Comparison of ENCODE assay signal across 8 cellular contexts in the genomic region with DNA sequence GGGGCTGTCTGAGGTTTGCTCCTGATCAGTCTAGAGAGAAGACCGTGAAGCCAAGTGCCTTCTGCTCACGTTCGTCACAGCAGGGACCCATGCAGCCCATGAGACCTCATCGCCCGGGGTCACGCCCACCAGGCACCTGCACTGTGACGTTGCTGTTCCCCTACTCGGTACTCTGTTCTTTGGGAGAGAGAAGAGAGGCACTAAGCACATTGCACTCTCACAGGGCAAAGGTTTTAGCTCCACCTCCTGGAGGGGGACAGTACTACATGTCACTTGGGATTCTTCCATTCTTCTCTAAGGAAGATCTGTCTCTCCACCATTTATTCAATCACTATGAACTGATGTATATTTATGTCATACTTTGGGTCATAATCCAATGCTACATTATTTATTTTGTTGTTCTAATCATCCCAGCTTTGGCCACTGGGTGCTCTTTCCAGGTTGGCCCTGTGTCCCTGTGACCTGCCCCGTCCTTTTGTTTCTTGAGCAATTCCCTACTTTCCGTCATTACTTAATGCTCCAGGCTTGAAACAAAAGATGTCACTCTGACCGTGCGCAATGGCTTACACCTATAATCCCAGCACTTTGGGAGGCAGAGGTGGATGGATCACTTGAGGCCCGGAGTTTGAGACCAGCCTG. TPM values are rescaled to one million over a fixed set of nuclear protein-coding genes. Genes with fewer than 3 reads are reported as not detected.
DNase-seq lines count a peak whose midpoint lies in the region; ATAC-seq, FAIRE-seq and TF ChIP-seq lines count a peak whose summit lies in the region.

No MANE protein-coding gene starts in this region.

- CTCF ChIA-PET in AG04450 (lab: Charles Lee) (no interaction called here), endothelial cell of umbilical vein (lab: Charles Lee) (interaction anchor here (0.5 to 2.1 kb wide), 14 partner anchors 9 to 567 kb away, joined by 3 to 12 read pairs (median 4); a partner anchor contains a TSS)
- CTCF ChIA-PET in activated CD4-positive, alpha-beta memory T cell treated with anti-CD3 and anti-CD28 coated beads for 36 hours (lab: Charles Lee), result interaction anchor here (0.6 to 1.4 kb wide), 11 partner anchors 8 to 597 kb away, joined by 3 to 5 read pairs (median 3); no protein-coding TSS in a partner anchor

- POLR2A ChIA-PET in AG04450 (lab: Yijun Ruan, JAX), result no interaction called here
- POLR2A ChIA-PET in activated CD4-positive, alpha-beta memory T cell treated with anti-CD3 and anti-CD28 coated beads for 36 hours (lab: Charles Lee), result no interaction called here
- POLR2A ChIA-PET in endothelial cell of umbilical vein (lab: Charles Lee), result no interaction called here

- H3K9ac ChIP-seq in endothelial cell of umbilical vein (replicated peaks; ENCODE audit: extremely low read depth, insufficient read depth, low read length) (no peak overlapping the region), neural progenitor cell (no peak overlapping the region)

- TF ChIP-seq CTCF in AG04450 (IDR thresholded peaks at IDR 0.05; ENCODE audit: low read depth, low read length) (peak; percentile 67), endothelial cell of umbilical vein (IDR thresholded peaks at IDR 0.05; ENCODE audit: extremely low read depth in 1 of 2, insufficient read depth in 1 of 2, low read depth in 1 of 2, low read length in 2 of 2) (peak; percentile 63 to 75), neural progenitor cell (IDR thresholded peaks at IDR 0.05) (peak; percentile 67)

- no peak overlapping the region for H3K27ac Mint-ChIP-seq in activated CD4-positive, alpha-beta memory T cell treated with anti-CD3 and anti-CD28 coated beads for 36 hours
- no peak overlapping the region for H3K27ac Mint-ChIP-seq in neural progenitor cell

- dilution Hi-C loops in endothelial cell of umbilical vein (cut with MboI; ENCODE audit: extremely low pct_ligation_motif_present, low sequenced_read_pairs), result no loop called here

- no peaks in the 10 kb centered on the region for H3K9me1 ChIP-seq in endothelial cell of umbilical vein (replicated peaks; ENCODE audit: control insufficient read depth, extremely low read depth, insufficient read depth, low read length)

- no peak overlapping the region for H2AFZ ChIP-seq in endothelial cell of umbilical vein (ENCODE audit: low read depth, low read length)
- H2AFZ ChIP-seq in neural progenitor cell (replicated peaks), result no peak overlapping the region

- no peak for ATAC-seq in GM19455 (IDR thresholded peaks at IDR 0.05; ENCODE audit: unreplicated experiment)

- intact Hi-C loops in activated CD4-positive, alpha-beta memory T cell treated with anti-CD3 and anti-CD28 coated beads for 36 hours (cut with micrococcal nuclease), result loop anchor here (1.0 to 2.0 kb wide), 2 partner anchors 30 to 317 kb away; a partner anchor contains a TSS
- intact Hi-C loops in endothelial cell of umbilical vein (cut with micrococcal nuclease), result loop anchor here (1.0 kb wide), 3 partner anchors 22 to 317 kb away; no protein-coding TSS in a partner anchor

- H3K4me2 ChIP-seq in endothelial cell of umbilical vein (ENCODE audit: insufficient read depth, low read length) (no peak overlapping the region), neural progenitor cell (no peak overlapping the region)

- H3K27me3 ChIP-seq in AG04450 (ENCODE audit: control insufficient read depth, insufficient read depth, low read length) (peaks cover 15% of the 10 kb centered on the region), endothelial cell of umbilical vein (ENCODE audit: control insufficient read depth in 2 of 2, insufficient read depth in 2 of 2, low read length in 2 of 2) (peaks cover 0 to 3% of the 10 kb centered on the region in 2 experiments), neural progenitor cell (no peaks in the 10 kb centered on the region)

- no peaks in the 10 kb centered on the region for H3F3A ChIP-seq in neural progenitor cell (ENCODE audit: low read depth)

- peaks cover 8% of the 10 kb centered on the region; the same call in 1 of the 2 replicates for H3K9me3 ChIP-seq in AG04450 (ENCODE audit: control insufficient read depth, insufficient read depth, low read length)
- no peaks in the 10 kb centered on the region for H3K9me3 ChIP-seq in endothelial cell of umbilical vein (replicated peaks; ENCODE audit: control insufficient read depth, insufficient read depth, low read length)
- H3K9me3 ChIP-seq in neural progenitor cell (ENCODE audit: low read depth), result no peaks in the 10 kb centered on the region

- no peak for FAIRE-seq in GM19239 (lab: Jason Lieb, UNC)
- no peak for FAIRE-seq in endothelial cell of umbilical vein (lab: Jason Lieb, UNC)

- no peaks in the 10 kb centered on the region for H3K36me3 ChIP-seq in endothelial cell of umbilical vein (ENCODE audit: control insufficient read depth in 2 of 2, extremely low read depth in 1 of 2, insufficient read depth in 2 of 2, low read length in 2 of 2)
- no peaks in the 10 kb centered on the region for H3K36me3 ChIP-seq in neural progenitor cell

- no peaks in the 10 kb centered on the region for H3K9me3 Mint-ChIP-seq in activated CD4-positive, alpha-beta memory T cell treated with anti-CD3 and anti-CD28 coated beads for 36 hours
- peaks cover 13% of the 10 kb centered on the region for H3K9me3 Mint-ChIP-seq in neural progenitor cell

- no peak overlapping the region for H3K4me3 Mint-ChIP-seq in activated CD4-positive, alpha-beta memory T cell treated with anti-CD3 and anti-CD28 coated beads for 36 hours
- no peak overlapping the region for H3K4me3 Mint-ChIP-seq in neural progenitor cell

- H3K4me3 ChIP-seq in AG04450 (ENCODE audit: low read depth, low read length) (no peak overlapping the region), endothelial cell of umbilical vein (replicated peaks in 1 of 3; ENCODE audit: insufficient read depth in 1 of 3, low read depth in 1 of 3, low read length in 3 of 3) (no peak overlapping the region), neural progenitor cell (no peak overlapping the region)

- H3K4me1 ChIP-seq in endothelial cell of umbilical vein (ENCODE audit: control insufficient read depth, extremely low read depth, insufficient read depth, low read length), result no peaks in the 10 kb centered on the region
- no peaks in the 10 kb centered on the region for H3K4me1 ChIP-seq in neural progenitor cell

- H3K79me2 ChIP-seq in endothelial cell of umbilical vein (ENCODE audit: control insufficient read depth, insufficient read depth, low read length) (no peaks in the 10 kb centered on the region), neural progenitor cell (ENCODE audit: low read depth) (no peaks in the 10 kb centered on the region)

- H4K20me1 ChIP-seq in endothelial cell of umbilical vein (replicated peaks; ENCODE audit: control insufficient read depth, extremely low read depth, insufficient read depth, low read length) (no peaks in the 10 kb centered on the region), neural progenitor cell (ENCODE audit: low read depth) (no peaks in the 10 kb centered on the region)

- no peak for TF ChIP-seq POLR2A in endothelial cell of umbilical vein (IDR thresholded peaks at IDR 0.05; ENCODE audit: low read depth, low read length)

- no TSS peak for BruUV-seq in endothelial cell of umbilical vein (replicated peaks; lab: Mats Ljungman, UMichigan)

- H3K27me3 Mint-ChIP-seq in activated CD4-positive, alpha-beta memory T cell treated with anti-CD3 and anti-CD28 coated beads for 36 hours, result peaks cover 5% of the 10 kb centered on the region
- H3K27me3 Mint-ChIP-seq in neural progenitor cell (ENCODE audit: insufficient read depth, low read depth), result peaks cover 14% of the 10 kb centered on the region

- DNase-seq in AG04450 (ENCODE audit: low read depth, low spot score), result no peak
- DNase-seq in GM19239 (ENCODE audit: insufficient read length, low spot score), result peak; percentile 55
- DNase-seq in NCI-H774 (lab: John Stamatoyannopoulos, UW), result peak; percentile 43
- peak; percentile 61 for DNase-seq in activated CD4-positive, alpha-beta memory T cell treated with anti-CD3 and anti-CD28 coated beads for 36 hours
- peak; percentile 39 for DNase-seq in endothelial cell of umbilical vein (ENCODE audit: low read depth, low spot score)
- DNase-seq in neural progenitor cell (ENCODE audit: low spot score), result peak; percentile 29
- DNase-seq in hippocampal formation (lab: John Stamatoyannopoulos, UW), result no peak

- H3K36me3 Mint-ChIP-seq in activated CD4-positive, alpha-beta memory T cell treated with anti-CD3 and anti-CD28 coated beads for 36 hours, result no peaks in the 10 kb centered on the region
- H3K36me3 Mint-ChIP-seq in neural progenitor cell, result no peaks in the 10 kb centered on the region

- H3K27ac ChIP-seq in AG04450 (ENCODE audit: low read depth, low read length), result no peak overlapping the region
- no peak overlapping the region for H3K27ac ChIP-seq in endothelial cell of umbilical vein (ENCODE audit: insufficient read depth, low read depth, low read length)
- H3K27ac ChIP-seq in neural progenitor cell, result no peak overlapping the region

- no peaks in the 10 kb centered on the region for H3K4me1 Mint-ChIP-seq in activated CD4-positive, alpha-beta memory T cell treated with anti-CD3 and anti-CD28 coated beads for 36 hours (ENCODE audit: low read depth)
- H3K4me1 Mint-ChIP-seq in neural progenitor cell, result no peaks in the 10 kb centered on the region

RNA-seq across cellular contexts. Expression of a gene that starts 31.4 kb away (rescaled TPM):
- polyA plus RNA-seq in AG04450 (2011; rRNA removed), result 7.1 and 7.2 TPM in 2 replicates
- 8.3 and 12.5 TPM in 2 replicates for polyA minus RNA-seq in AG04450 (2011; rRNA and poly(A)+ RNA removed)
- 10 to 100 TPM; 29.2 to 30.0 TPM for total RNA-seq in activated CD4-positive, alpha-beta memory T cell treated with anti-CD3 and anti-CD28 coated beads for 36 hours
- 47.1 and 54.1 TPM in 2 replicates for total RNA-seq in endothelial cell of umbilical vein
- 10.5 and 13.7 TPM in 2 replicates for polyA plus RNA-seq in endothelial cell of umbilical vein
- polyA plus RNA-seq in endothelial cell of umbilical vein (2011; cell fraction: cytosol; rRNA removed), result 9.3 and 10.5 TPM in 2 replicates
- polyA plus RNA-seq in endothelial cell of umbilical vein (2011; cell fraction: nucleus; rRNA removed), result 16.5 and 20.1 TPM in 2 replicates
- 18.5 and 24.5 TPM in 2 replicates for polyA plus RNA-seq in endothelial cell of umbilical vein (2012)
- 11.4 and 13.8 TPM in 2 replicates for polyA minus RNA-seq in endothelial cell of umbilical vein
- polyA minus RNA-seq in endothelial cell of umbilical vein (2011; cell fraction: cytosol; rRNA and poly(A)+ RNA removed), result 30.0 TPM
- 11.8 and 17.2 TPM in 2 replicates for polyA minus RNA-seq in endothelial cell of umbilical vein (2011; cell fraction: nucleus; rRNA and poly(A)+ RNA removed)
- total RNA-seq in neural progenitor cell (ENCODE audit: low replicate concordance), result 14.8 and 21.7 TPM in 2 replicates

RNA-seq across cellular contexts. Expression of a gene that starts 36.6 kb away (rescaled TPM):
- polyA plus RNA-seq in AG04450 (2011; rRNA removed), result 22.3 and 22.7 TPM in 2 replicates
- polyA minus RNA-seq in AG04450 (2011; rRNA and poly(A)+ RNA removed), result 13.6 TPM in 2 replicates
- total RNA-seq in activated CD4-positive, alpha-beta memory T cell treated with anti-CD3 and anti-CD28 coated beads for 36 hours, result 10 to 100 TPM; 41.6 to 43.0 TPM
- total RNA-seq in endothelial cell of umbilical vein, result 42.4 and 42.5 TPM in 2 replicates
- polyA plus RNA-seq in endothelial cell of umbilical vein, result 30.8 and 32.1 TPM in 2 replicates
- 37.0 and 38.6 TPM in 2 replicates for polyA plus RNA-seq in endothelial cell of umbilical vein (2011; cell fraction: cytosol; rRNA removed)
- polyA plus RNA-seq in endothelial cell of umbilical vein (2011; cell fraction: nucleus; rRNA removed), result 53.3 and 60.1 TPM in 2 replicates
- polyA plus RNA-seq in endothelial cell of umbilical vein (2012), result 39.0 and 39.5 TPM in 2 replicates
- 15.8 and 18.1 TPM in 2 replicates for polyA minus RNA-seq in endothelial cell of umbilical vein
- polyA minus RNA-seq in endothelial cell of umbilical vein (2011; cell fraction: cytosol; rRNA and poly(A)+ RNA removed), result 39.8 TPM
- 12.5 and 12.8 TPM in 2 replicates for polyA minus RNA-seq in endothelial cell of umbilical vein (2011; cell fraction: nucleus; rRNA and poly(A)+ RNA removed)
- total RNA-seq in neural progenitor cell (ENCODE audit: low replicate concordance), result 26.7 and 48.7 TPM in 2 replicates

Comparison
In these comparisons a context has a peak if more than half of its experiments do, and no peak if none do; other contexts are left out.
1. DNase-seq: peak in GM19239 (single experiment), NCI-H774 (single experiment), activated CD4-positive, alpha-beta memory T cell treated with anti-CD3 and anti-CD28 coated beads for 36 hours (single experiment), endothelial cell of umbilical vein (single experiment) and neural progenitor cell (single experiment); none in AG04450 (single experiment) and hippocampal formation (0 of 2).
2. Peak in every context shown above with its lines, with median percentiles within 50 percentile points of each other: CTCF ChIP-seq.